Comparison of ENCODE assay signal across 14 cellular contexts in genomic region chr2:12116228-12116750, GRCh38.
A peak's percentile ranks its signal among the peaks of the same experiment; 100 is the strongest.
DNase-seq lines count a peak whose midpoint lies in the region; ATAC-seq and TF ChIP-seq lines count a peak whose summit lies in the region.
"Had no signal": no experiment of that assay in that cellular context is flagged by ENCODE, and none has a peak within 500 bp of the region (broad histone marks: within the 10 kb centered on the region; RNA-seq: fewer than 3 reads in every experiment).

No MANE protein-coding gene starts in this region.

- no peak overlapping the region for H4K91ac ChIP-seq in neuronal stem cell (ENCODE audit: low read depth, low read length, poor library complexity)

- H2AFZ ChIP-seq in neuronal stem cell (ENCODE audit: low read length), result no peak overlapping the region

- no peak overlapping the region for H2BK15ac ChIP-seq in neuronal stem cell (ENCODE audit: low read length)

- no peaks in the 10 kb centered on the region for H3K9me3 ChIP-seq in neuronal stem cell (replicated peaks in 1 of 2; ENCODE audit: control insufficient read depth in 2 of 2, insufficient read depth in 1 of 2, low read depth in 1 of 2, low read length in 2 of 2)
- H3K9me3 ChIP-seq: left lung, SJSA1 had no signal

- H3K4ac ChIP-seq in neuronal stem cell (ENCODE audit: low read length), result no peak overlapping the region

- no peak overlapping the region for H3K14ac ChIP-seq in neuronal stem cell (ENCODE audit: low read length)

- no peak overlapping the region for H3K18ac ChIP-seq in neuronal stem cell (ENCODE audit: low read length)

- H3K27me3 ChIP-seq in neuronal stem cell (ENCODE audit: control insufficient read depth in 3 of 3, insufficient read depth in 3 of 3, low read depth in 1 of 3, low read length in 3 of 3), result no peaks in the 10 kb centered on the region
- H3K27me3 ChIP-seq: left lung, SJSA1 had no signal

- no peak overlapping the region for H3K27ac ChIP-seq in neuronal stem cell (replicated peaks; ENCODE audit: low read length)
- H3K27ac ChIP-seq: left lung, SJSA1 had no signal

- H3K4me2 ChIP-seq in neuronal stem cell (ENCODE audit: insufficient read depth, low read length, poor library complexity, severe bottlenecking), result no peak overlapping the region

- no CpG with 5 or more reads among the region's 7 CpGs for whole genome bisulfite sequencing in neuronal stem cell (ENCODE audit: extremely low coverage in 2 of 2, insufficient read length in 2 of 2, insufficient replicate concordance in 1 of 2), 2 donors

- ATAC-seq in GM18499 (IDR thresholded peaks at IDR 0.05; ENCODE audit: insufficient read depth, unreplicated experiment) (peak; percentile 43), GM21526 (IDR thresholded peaks at IDR 0.05; ENCODE audit: low FRiP score, unreplicated experiment) (peak; percentile 66), HG03066 (IDR thresholded peaks at IDR 0.05; ENCODE audit: low read depth, unreplicated experiment) (peak; percentile 68)
- ATAC-seq: HCT116, left lung had no signal

- no peak overlapping the region for H2BK120ac ChIP-seq in neuronal stem cell (ENCODE audit: low read depth, low read length)

- H3K4me1 ChIP-seq in neuronal stem cell (ENCODE audit: control insufficient read depth in 2 of 2, insufficient read depth in 1 of 2, low read depth in 1 of 2, low read length in 2 of 2), result peaks cover 0 to 2% of the 10 kb centered on the region in 2 donors
- H3K4me1 ChIP-seq: left lung had no signal

- no peak for DNase-seq in NCI-H146 (lab: John Stamatoyannopoulos, UW)
- DNase-seq in SIG-M5 treated with dmso at 0.1 percent for 504 hours (lab: John Stamatoyannopoulos, UW; ENCODE audit: unreplicated experiment), result no peak
- no peak for DNase-seq in neuronal stem cell (ENCODE audit: low spot score)
- no peak for DNase-seq in NK-92 treated with Interleukin-12 subunit alpha and Interleukin-12 subunit beta, amount 100 ng/mL, for 24 hours (lab: John Stamatoyannopoulos, UW)
- DNase-seq: activated CD4-positive, alpha-beta T cell treated with anti-CD3 and anti-CD28 coated beads, Interleukin-2, amount 50 U/mL, for 48 hours; C1 segment of cervical spinal cord; left lung; stimulated activated CD4-positive, alpha-beta T cell treated with anti-CD3 and anti-CD28 coated beads, Interleukin-2, amount 100 ng/mL, for 48 hours had no signal

- peak; percentile 75 for TF ChIP-seq POLR2A in Raji (IDR thresholded peaks at IDR 0.05; ENCODE audit: insufficient read depth, low read depth, low read length)

- no peaks in the 10 kb centered on the region for H3K79me1 ChIP-seq in neuronal stem cell (ENCODE audit: low read depth, low read length)

- no peak overlapping the region for H3K4me3 ChIP-seq in neuronal stem cell (ENCODE audit: low read length in 2 of 2)
- H3K4me3 ChIP-seq: left lung, SJSA1 had no signal

- H3K36me3 ChIP-seq in neuronal stem cell (replicated peaks in 1 of 2; ENCODE audit: control insufficient read depth in 2 of 2, insufficient read depth in 2 of 2, low read length in 2 of 2), result no peaks in the 10 kb centered on the region
- H3K36me3 ChIP-seq: left lung, SJSA1 had no signal

- H2BK12ac ChIP-seq in neuronal stem cell (ENCODE audit: low read length), result no peak overlapping the region

- H2BK5ac ChIP-seq in neuronal stem cell (ENCODE audit: low read length), result no peak overlapping the region

- no peak overlapping the region for H2AK5ac ChIP-seq in neuronal stem cell (ENCODE audit: low read depth, low read length)

- H3K9ac ChIP-seq in neuronal stem cell (ENCODE audit: low read depth, low read length, poor library complexity), result no peak overlapping the region

- H3K23ac ChIP-seq in neuronal stem cell (ENCODE audit: low read depth, low read length, poor library complexity), result no peak overlapping the region

- H4K8ac ChIP-seq in neuronal stem cell (ENCODE audit: low read depth, low read length), result no peak overlapping the region
